Comparison of ENCODE assay signal across 17 cellular contexts in genomic region chr16:82067810-82068325, GRCh38. TPM values are rescaled to one million over a fixed set of nuclear protein-coding genes. Genes with fewer than 3 reads are reported as not detected.
DNase-seq lines count a peak whose midpoint lies in the region; ATAC-seq and TF ChIP-seq lines count a peak whose summit lies in the region.
"Had no signal": no experiment of that assay in that cellular context is flagged by ENCODE, and none has a peak within 500 bp of the region (broad histone marks: within the 10 kb centered on the region; RNA-seq: fewer than 3 reads in every experiment).

No MANE protein-coding gene starts in this region.

- H3K36me3 ChIP-seq in esophagus squamous epithelium (no peaks in the 10 kb centered on the region), mesenchymal stem cell (ENCODE audit: control insufficient read depth in 1 of 2, insufficient read depth in 2 of 2, low read depth in 1 of 2, low read length in 2 of 2) (no peaks in the 10 kb centered on the region), upper lobe of right lung (no peaks in the 10 kb centered on the region), gastrocnemius medialis (no peaks in the 10 kb centered on the region), suprapubic skin (no peaks in the 10 kb centered on the region)

- POLR2A ChIA-PET in AG04450 (lab: Yijun Ruan, JAX), result no interaction called here

- intact Hi-C loops in esophagus squamous epithelium (cut with DNase I), result no loop called here
- intact Hi-C loops in upper lobe of right lung (cut with DNase I), result no loop called here
- intact Hi-C loops in activated T-helper 2 cell treated with anti-CD3 and anti-CD28 coated beads, Interferon-gamma antibody, Interleukin-2, Interleukin-4, amounts not matched to agents 10 μg/mL and 5 μg/mL and 100 μg/mL, durations not matched to agents 14 hours and 24 hours and 36 hours (cut with micrococcal nuclease), result no loop called here
- intact Hi-C loops in gastrocnemius medialis (cut with DNase I; ENCODE audit: low total_unique reads), result no loop called here

- no peak overlapping the region for H3K23ac ChIP-seq in mesenchymal stem cell (ENCODE audit: low read length in 2 of 2)

- no peak overlapping the region for H3K9ac ChIP-seq in mesenchymal stem cell (ENCODE audit: low read length)

- peaks cover 8 to 47% (median 21%) of the 10 kb centered on the region in 3 donors for H3K4me1 ChIP-seq in esophagus squamous epithelium
- H3K4me1 ChIP-seq in mesenchymal stem cell (ENCODE audit: control insufficient read depth, insufficient read depth, low read depth, low read length), result peaks cover 3% of the 10 kb centered on the region
- peaks cover 9% of the 10 kb centered on the region for H3K4me1 ChIP-seq in upper lobe of right lung
- no peaks in the 10 kb centered on the region for H3K4me1 ChIP-seq in gastrocnemius medialis
- H3K4me1 ChIP-seq in suprapubic skin, result peaks cover 20% of the 10 kb centered on the region
- H3K4me1 ChIP-seq: Caco-2 had no signal

- no peaks in the 10 kb centered on the region for H3K79me1 ChIP-seq in mesenchymal stem cell (replicated peaks; ENCODE audit: low read length, poor library complexity, severe bottlenecking)

- ATAC-seq in upper lobe of right lung (no peak), gastrocnemius medialis (no peak)
- ATAC-seq: HCT116 had no signal

- no peak overlapping the region for H2BK5ac ChIP-seq in mesenchymal stem cell (ENCODE audit: low read depth, low read length, poor library complexity, severe bottlenecking)

- no peak overlapping the region for H4K8ac ChIP-seq in mesenchymal stem cell (ENCODE audit: low read length)

- H3K36me3 Mint-ChIP-seq in activated T-helper 2 cell treated with anti-CD3 and anti-CD28 coated beads, Interferon-gamma antibody, Interleukin-2, Interleukin-4, amounts not matched to agents 10 μg/mL and 5 μg/mL and 100 μg/mL, durations not matched to agents 14 hours and 24 hours and 36 hours (ENCODE audit: low read depth), result no peaks in the 10 kb centered on the region

- whole genome bisulfite sequencing in esophagus squamous epithelium, 2 donors, result 94 to 96% methylated on average over 10 of the region's 10 CpGs
- WGBS in mesenchymal stem cell, result 82% methylated on average over 10 of the region's 10 CpGs
- 96% methylated on average over 10 of the region's 10 CpGs for WGBS in suprapubic skin

- no peak overlapping the region for H3K4ac ChIP-seq in mesenchymal stem cell (ENCODE audit: low read depth in 1 of 2, low read length in 2 of 2)

- no peak overlapping the region for H2BK120ac ChIP-seq in mesenchymal stem cell (ENCODE audit: low read depth, low read length)

- H3K14ac ChIP-seq in mesenchymal stem cell (ENCODE audit: low read length in 2 of 2), result peak overlapping the region in 1 of 2 experiments; percentile 35

- peak overlapping the region; percentile 49 for H2AK5ac ChIP-seq in mesenchymal stem cell (ENCODE audit: low read length, severe bottlenecking)

- no peak overlapping the region for H2BK12ac ChIP-seq in mesenchymal stem cell (ENCODE audit: low read length in 2 of 2)

- no peaks in the 10 kb centered on the region for H3K27me3 ChIP-seq in AG04450 (ENCODE audit: control insufficient read depth, insufficient read depth, low read length)
- H3K27me3 ChIP-seq in esophagus squamous epithelium, result no peaks in the 10 kb centered on the region
- H3K27me3 ChIP-seq in mesenchymal stem cell (ENCODE audit: control insufficient read depth in 1 of 2, insufficient read depth in 1 of 2, low read length in 2 of 2), result no peaks in the 10 kb centered on the region
- H3K27me3 ChIP-seq in upper lobe of right lung, result no peaks in the 10 kb centered on the region
- H3K27me3 ChIP-seq in gastrocnemius medialis, result no peaks in the 10 kb centered on the region
- no peaks in the 10 kb centered on the region for H3K27me3 ChIP-seq in suprapubic skin

- TF ChIP-seq EP300 in suprapubic skin (IDR thresholded peaks at IDR 0.05), result no peak

- peaks cover 2% of the 10 kb centered on the region for H3K27me3 Mint-ChIP-seq in activated T-helper 2 cell treated with anti-CD3 and anti-CD28 coated beads, Interferon-gamma antibody, Interleukin-2, Interleukin-4, amounts not matched to agents 10 μg/mL and 5 μg/mL and 100 μg/mL, durations not matched to agents 14 hours and 24 hours and 36 hours (ENCODE audit: low read depth)

- no peak overlapping the region for H2BK15ac ChIP-seq in mesenchymal stem cell (ENCODE audit: low read depth, poor library complexity, severe bottlenecking)

- in situ Hi-C loops in gastrocnemius medialis (cut with MboI; ENCODE audit: low sequenced_read_pairs in 4 of 4), result no loop called here

- H3K4me3 Mint-ChIP-seq in activated T-helper 2 cell treated with anti-CD3 and anti-CD28 coated beads, Interferon-gamma antibody, Interleukin-2, Interleukin-4, amounts not matched to agents 10 μg/mL and 5 μg/mL and 100 μg/mL, durations not matched to agents 14 hours and 24 hours and 36 hours (ENCODE audit: low read depth), result no peak overlapping the region
- H3K4me3 Mint-ChIP-seq: CD4-positive, alpha-beta T cell; HFFc6 had no signal

- H3K18ac ChIP-seq in mesenchymal stem cell (ENCODE audit: low read depth in 1 of 2, low read length in 2 of 2), result no peak overlapping the region

- no peaks in the 10 kb centered on the region for H3K9me3 Mint-ChIP-seq in activated T-helper 2 cell treated with anti-CD3 and anti-CD28 coated beads, Interferon-gamma antibody, Interleukin-2, Interleukin-4, amounts not matched to agents 10 μg/mL and 5 μg/mL and 100 μg/mL, durations not matched to agents 14 hours and 24 hours and 36 hours
- H3K9me3 Mint-ChIP-seq: CD4-positive, alpha-beta T cell; HFFc6 had no signal

- no peaks in the 10 kb centered on the region for H3K9me3 ChIP-seq in AG04450 (ENCODE audit: control insufficient read depth, insufficient read depth, low read length)
- H3K9me3 ChIP-seq in esophagus squamous epithelium, result no peaks in the 10 kb centered on the region
- H3K9me3 ChIP-seq in mesenchymal stem cell (ENCODE audit: control insufficient read depth, low read length), result no peaks in the 10 kb centered on the region
- H3K9me3 ChIP-seq in upper lobe of right lung, result no peaks in the 10 kb centered on the region
- H3K9me3 ChIP-seq in gastrocnemius medialis, result no peaks in the 10 kb centered on the region
- H3K9me3 ChIP-seq in suprapubic skin, result no peaks in the 10 kb centered on the region
- H3K9me3 ChIP-seq: Caco-2 had no signal

- H3K27ac ChIP-seq in AG04450 (ENCODE audit: low read depth, low read length) (peak overlapping the region; percentile 65), esophagus squamous epithelium (peak overlapping the region; percentile 29 to 81 (median 64)), mesenchymal stem cell (ENCODE audit: low read length, poor library complexity, severe bottlenecking) (no peak overlapping the region), upper lobe of right lung (peak overlapping the region; percentile 42), gastrocnemius medialis (no peak overlapping the region), suprapubic skin (no peak overlapping the region)
- H3K27ac ChIP-seq: C4-2B had no signal

- CTCF ChIA-PET in AG04450 (lab: Charles Lee), result interaction anchor here (1.2 kb wide), 1 partner anchor 36 kb away, joined by 4 read pairs; no protein-coding TSS in a partner anchor

- TF ChIP-seq CTCF in AG04450 (IDR thresholded peaks at IDR 0.05; ENCODE audit: low read depth, low read length) (no peak), esophagus squamous epithelium (IDR thresholded peaks at IDR 0.05) (no peak), upper lobe of right lung (IDR thresholded peaks at IDR 0.05) (no peak), gastrocnemius medialis (IDR thresholded peaks at IDR 0.05 in 4 of 5, conservative IDR thresholded peaks at IDR 0.05 in 1 of 5) (no peak), suprapubic skin (IDR thresholded peaks at IDR 0.05) (no peak)

- no peak overlapping the region for H2AFZ ChIP-seq in mesenchymal stem cell (ENCODE audit: low read depth, low read length)

- H3K4me3 ChIP-seq in AG04450 (ENCODE audit: low read depth, low read length), result no peak overlapping the region
- no peak overlapping the region for H3K4me3 ChIP-seq in esophagus squamous epithelium
- no peak overlapping the region for H3K4me3 ChIP-seq in mesenchymal stem cell (ENCODE audit: insufficient read depth in 1 of 2, low read depth in 1 of 2, low read length in 2 of 2)
- H3K4me3 ChIP-seq in upper lobe of right lung, result no peak overlapping the region
- H3K4me3 ChIP-seq in gastrocnemius medialis, result no peak overlapping the region
- no peak overlapping the region for H3K4me3 ChIP-seq in suprapubic skin

- no peak overlapping the region for H3K27ac Mint-ChIP-seq in activated T-helper 2 cell treated with anti-CD3 and anti-CD28 coated beads, Interferon-gamma antibody, Interleukin-2, Interleukin-4, amounts not matched to agents 10 μg/mL and 5 μg/mL and 100 μg/mL, durations not matched to agents 14 hours and 24 hours and 36 hours
- H3K27ac Mint-ChIP-seq: CD4-positive, alpha-beta T cell; HFFc6 had no signal

- H4K91ac ChIP-seq in mesenchymal stem cell (ENCODE audit: low read length), result no peak overlapping the region

- H3K4me1 Mint-ChIP-seq in activated T-helper 2 cell treated with anti-CD3 and anti-CD28 coated beads, Interferon-gamma antibody, Interleukin-2, Interleukin-4, amounts not matched to agents 10 μg/mL and 5 μg/mL and 100 μg/mL, durations not matched to agents 14 hours and 24 hours and 36 hours (ENCODE audit: low read depth), result peaks cover 11% of the 10 kb centered on the region

- no peak overlapping the region for H3K4me2 ChIP-seq in mesenchymal stem cell (ENCODE audit: low read length, poor library complexity, severe bottlenecking)

- no peak for TF ChIP-seq POLR2A in esophagus squamous epithelium (IDR thresholded peaks at IDR 0.05)
- no peak for TF ChIP-seq POLR2A in gastrocnemius medialis (IDR thresholded peaks at IDR 0.05)
- TF ChIP-seq POLR2A in suprapubic skin (IDR thresholded peaks at IDR 0.05), result no peak

- no peak for DNase-seq in AG04450 (ENCODE audit: low read depth, low spot score)
- no peak for DNase-seq in esophagus squamous epithelium (lab: John Stamatoyannopoulos, UW)
- no peak for DNase-seq in mesenchymal stem cell
- DNase-seq in upper lobe of right lung, result no peak
- DNase-seq in activated T-helper 2 cell treated with anti-CD3 and anti-CD28 coated beads, Interferon-gamma antibody, Interleukin-2, Interleukin-4, amounts not matched to agents 10 μg/mL and 5 μg/mL and 100 μg/mL, durations not matched to agents 14 hours and 24 hours and 36 hours (ENCODE audit: low spot score), result no peak
- no peak for DNase-seq in gastrocnemius medialis
- no peak for DNase-seq in suprapubic skin (ENCODE audit: low spot score in 2 of 2)
- DNase-seq: ACHN; AML-193; Caco-2; CD4-positive, alpha-beta T cell; GOT3; H7; HFFc6 had no signal

RNA-seq across cellular contexts. Expression of gene HSD17B2, which starts 32.8 kb away (rescaled TPM):
- polyA plus RNA-seq in AG04450 (2011; rRNA removed), result 14.0 and 14.1 TPM in 2 replicates
- 11.7 and 12.6 TPM in 2 replicates for polyA minus RNA-seq in AG04450 (2011; rRNA and poly(A)+ RNA removed)
- total RNA-seq in esophagus squamous epithelium (1 to 10 TPM in 3 of 4 donors, under 1 TPM in 1; 0.72 to 5.1 (median 2.5) TPM), upper lobe of right lung (3.1 TPM), gastrocnemius medialis (under 1 TPM in 2 of 4 donors, not detected in 2; 0.22 to 0.29 TPM), suprapubic skin (10 to 100 TPM in 1 of 4 donors, 1 to 10 TPM in 3; 2.7 to 10.6 (median 4.0) TPM)
- polyA plus RNA-seq in mesenchymal stem cell (2013, experiment 1 of 2), result 20.7 TPM
- polyA plus RNA-seq in mesenchymal stem cell (2013, experiment 2 of 2), result 21.8 TPM
- total RNA-seq in activated T-helper 2 cell treated with anti-CD3 and anti-CD28 coated beads, Interferon-gamma antibody, Interleukin-2, Interleukin-4, amounts not matched to agents 10 μg/mL and 5 μg/mL and 100 μg/mL, durations not matched to agents 14 hours and 24 hours and 36 hours, result not detected in 2 replicates
- total RNA-seq: A172; CD4-positive, alpha-beta T cell; H7 had no signal

RNA-seq across cellular contexts. Expression of gene SDR42E1, which starts 56.6 kb away (rescaled TPM):
- 0.99 and 1.4 TPM in 2 replicates for polyA plus RNA-seq in AG04450 (2011; rRNA removed)
- 0.87 and 1.0 TPM in 2 replicates for polyA minus RNA-seq in AG04450 (2011; rRNA and poly(A)+ RNA removed)
- total RNA-seq in esophagus squamous epithelium, result 10 to 100 TPM in 2 of 4 donors, 1 to 10 TPM in 2; 7.1 to 15.3 (median 12.3) TPM
- polyA plus RNA-seq in mesenchymal stem cell (2013, experiment 1 of 2), result not detected
- not detected for polyA plus RNA-seq in mesenchymal stem cell (2013, experiment 2 of 2)
- 6.5 TPM for total RNA-seq in upper lobe of right lung
- total RNA-seq in activated T-helper 2 cell treated with anti-CD3 and anti-CD28 coated beads, Interferon-gamma antibody, Interleukin-2, Interleukin-4, amounts not matched to agents 10 μg/mL and 5 μg/mL and 100 μg/mL, durations not matched to agents 14 hours and 24 hours and 36 hours, result 3.9 and 4.2 TPM in 2 replicates
- total RNA-seq in gastrocnemius medialis, result under 1 TPM in 1 of 4 donors, not detected in 3; 0.02 TPM
- 10 to 100 TPM; 21.5 to 34.6 (median 28.3) TPM for total RNA-seq in suprapubic skin
- total RNA-seq: HFFc6 had no signal

Comparison
In these comparisons a context has a peak if more than half of its experiments do, and no peak if none do; other contexts are left out.
1. H3K27ac ChIP-seq: peak in AG04450 (single experiment), esophagus squamous epithelium (4 of 4) and upper lobe of right lung (single experiment); none in mesenchymal stem cell (single experiment), gastrocnemius medialis (0 of 4) and suprapubic skin (single experiment).